In the genomic region with DNA sequence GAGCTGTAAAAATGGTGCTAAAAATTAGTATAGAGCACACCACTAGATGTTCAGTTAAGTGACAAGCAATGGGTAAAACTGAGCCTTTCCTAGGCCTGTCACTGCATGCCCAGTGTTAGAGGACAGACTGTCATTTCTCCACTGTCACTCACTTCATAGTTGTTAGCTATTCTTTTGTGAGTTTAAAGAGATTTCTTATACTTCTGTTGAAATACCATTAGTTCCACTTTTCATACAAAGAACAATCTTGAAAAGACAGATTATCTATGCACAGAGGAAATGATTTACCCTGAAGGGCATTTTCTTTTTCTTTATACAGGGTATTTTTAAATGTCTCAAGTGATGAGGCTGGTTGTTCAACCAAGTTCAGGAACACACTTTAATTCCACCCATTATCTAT, we compare ENCODE assay signal across 26 cellular contexts.
"Had no signal": no experiment of that assay in that cellular context is flagged by ENCODE, and none has a peak within 500 bp of the region (broad histone marks: within the 10 kb centered on the region; RNA-seq: fewer than 3 reads in every experiment).

No MANE protein-coding gene starts in this region.

- H3K27ac Mint-ChIP-seq: activated CD4-positive, alpha-beta memory T cell treated with anti-CD3 and anti-CD28 coated beads for 36 hours; activated CD4-positive, alpha-beta T cell treated with anti-CD3 and anti-CD28 coated beads, Interleukin-2, amount 10 ng/mL, durations not matched to agents 7 days and 5 days; activated naive CD4-positive, alpha-beta T cell treated with anti-CD3 and anti-CD28 coated beads for 36 hours; activated naive CD8-positive, alpha-beta T cell; activated T-helper 17 cell treated with anti-CD3 and anti-CD28 coated beads, Interleukin-2, amount 50 U/mL, for 72 hours; T-cell had no signal

- H3K4me3 ChIP-seq: PC-9 had no signal

- DNase-seq: activated CD4-positive, alpha-beta memory T cell treated with anti-CD3 and anti-CD28 coated beads for 36 hours; activated CD4-positive, alpha-beta T cell treated with anti-CD3 and anti-CD28 coated beads, Interleukin-2, amount 10 ng/mL, durations not matched to agents 7 days and 5 days; activated CD4-positive, CD25-positive, alpha-beta regulatory T cell; activated CD8-positive, alpha-beta memory T cell treated with anti-CD3 and anti-CD28 coated beads for 24 hours; activated gamma-delta T cell; activated naive CD4-positive, alpha-beta T cell treated with anti-CD3 and anti-CD28 coated beads for 36 hours; activated T-cell treated with anti-CD3 and anti-CD28 coated beads, Interleukin-2, amount 50 U/mL, for 48 hours; amygdala; brain microvascular endothelial cell; cerebellar nuclear complex; NCI-H1092 treated with DMSO at 0.1 percent for 48 hours; NCI-H1417 treated with DMSO at 0.1 percent for 48 hours; NCI-H187; NCI-H2081; NCI-H345; NCI-H510A; NCI-H526 treated with DMSO at 0.1 percent for 48 hours; PC-9; SHP77 treated with DMSO at 0.1 percent for 48 hours; T-cell; T-helper 2 cell; T1000 had no signal

- H3K36me3 ChIP-seq: brain microvascular endothelial cell had no signal

- ATAC-seq: activated T-helper 17 cell treated with anti-CD3 and anti-CD28 coated beads, Interleukin-2, amount 50 U/mL, for 72 hours; T-cell had no signal

- H3K4me1 Mint-ChIP-seq: activated CD4-positive, alpha-beta T cell treated with anti-CD3 and anti-CD28 coated beads, Interleukin-2, amount 10 ng/mL, durations not matched to agents 7 days and 5 days; activated T-helper 17 cell treated with anti-CD3 and anti-CD28 coated beads, Interleukin-2, amount 50 U/mL, for 72 hours; T-cell had no signal

- H3K9ac ChIP-seq: KMS-11 had no signal

- H3K27ac ChIP-seq: brain microvascular endothelial cell, KMS-11, PC-9, VCaP had no signal

- H2AFZ ChIP-seq: PC-9 had no signal

- H3K4me2 ChIP-seq: KMS-11, PC-9 had no signal

- H3K27me3 ChIP-seq: brain microvascular endothelial cell had no signal

- H3K4me3 Mint-ChIP-seq: activated CD4-positive, alpha-beta memory T cell treated with anti-CD3 and anti-CD28 coated beads for 36 hours; activated CD4-positive, alpha-beta T cell treated with anti-CD3 and anti-CD28 coated beads, Interleukin-2, amount 10 ng/mL, durations not matched to agents 7 days and 5 days; activated naive CD4-positive, alpha-beta T cell treated with anti-CD3 and anti-CD28 coated beads for 36 hours; activated naive CD8-positive, alpha-beta T cell; activated T-helper 17 cell treated with anti-CD3 and anti-CD28 coated beads, Interleukin-2, amount 50 U/mL, for 72 hours; T-cell had no signal
